ENCODE assay signal across 9 cellular contexts in the genomic region with DNA sequence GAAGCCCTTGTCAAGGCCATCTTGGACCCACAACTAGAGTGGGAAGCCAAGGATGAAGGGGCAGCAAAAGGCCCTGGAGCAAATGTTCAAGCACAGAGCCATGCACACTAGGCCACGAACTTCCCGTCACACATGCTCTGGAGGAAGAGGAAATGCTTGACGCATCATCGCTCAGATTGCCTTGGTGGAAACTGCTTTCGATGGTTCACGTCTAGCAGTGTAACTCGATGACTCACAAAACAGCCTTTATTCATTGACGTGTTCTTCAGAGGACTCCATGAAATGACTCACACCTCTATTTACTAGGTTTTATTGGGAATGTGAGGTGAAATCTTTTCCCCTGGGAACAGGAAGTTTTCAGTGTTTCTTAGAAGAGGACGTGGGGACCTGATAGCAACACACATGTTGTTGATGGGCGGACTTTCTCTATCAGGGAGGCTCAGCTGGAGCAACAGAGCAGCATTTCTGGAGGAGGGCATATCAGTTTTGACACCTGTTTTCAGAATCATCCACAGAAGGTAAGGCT.
DNase-seq lines count a peak whose midpoint lies in the region; ATAC-seq, FAIRE-seq and TF ChIP-seq lines count a peak whose summit lies in the region.
"Had no signal": no experiment of that assay in that cellular context is flagged by ENCODE, and none has a peak within 500 bp of the region (broad histone marks: within the 10 kb centered on the region; RNA-seq: fewer than 3 reads in every experiment).

No MANE protein-coding gene starts in this region.

- 67% methylated on average over 10 of the region's 10 CpGs for WGBS in liver

- peaks cover 8% of the 10 kb centered on the region for H3K9me2 ChIP-seq in GM23338 (ENCODE audit: insufficient read depth)

- H3K36me3 Mint-ChIP-seq in mesothelial cell of epicardium (no peaks in the 10 kb centered on the region), GM23338 (ENCODE audit: low read depth) (no peaks in the 10 kb centered on the region)

- TF ChIP-seq RAD21 in liver (IDR thresholded peaks at IDR 0.05) = peak in 1 of 2 donors; percentile 5

- H3K4me2 ChIP-seq in GM23338 = no peak overlapping the region

- H3K4me1 ChIP-seq in adipocyte (ENCODE audit: control insufficient read depth, insufficient read depth, low read length) (no peaks in the 10 kb centered on the region), liver (ENCODE audit: control insufficient read depth in 4 of 4, insufficient read depth in 4 of 4, low read length in 3 of 4) (no peaks in the 10 kb centered on the region), kidney (ENCODE audit: control insufficient read depth in 1 of 2, insufficient read depth in 1 of 2, low read depth in 1 of 2, low read length in 2 of 2) (no peaks in the 10 kb centered on the region), GM23338 (ENCODE audit: insufficient read depth) (no peaks in the 10 kb centered on the region)
- H3K4me1 ChIP-seq: ascending aorta had no signal

- no peaks in the 10 kb centered on the region for H3K79me2 ChIP-seq in GM23338 (replicated peaks; ENCODE audit: insufficient read depth)

- TF ChIP-seq CTCF in liver (IDR thresholded peaks at IDR 0.05; ENCODE audit: low read depth, low read length, missing input control) (no peak), kidney (IDR thresholded peaks at IDR 0.05; ENCODE audit: borderline replicate concordance, extremely low read depth, insufficient read depth) (no peak), mesothelial cell of epicardium (IDR thresholded peaks at IDR 0.05; ENCODE audit: unreplicated experiment) (no peak), GM23338 (conservative IDR thresholded peaks at IDR 0.05; ENCODE audit: low read depth in 2 of 2) (no peak)

- peaks cover 10% of the 10 kb centered on the region for H3K27me3 Mint-ChIP-seq in mesothelial cell of epicardium (ENCODE audit: low read depth)
- H3K27me3 Mint-ChIP-seq in GM23338 (ENCODE audit: insufficient read depth, low read depth, poor library complexity) = peaks cover 9% of the 10 kb centered on the region

- H3K4me1 Mint-ChIP-seq in mesothelial cell of epicardium (peaks cover 3% of the 10 kb centered on the region), GM23338 (peaks cover 18% of the 10 kb centered on the region)

- DNase-seq in AML-193 (lab: John Stamatoyannopoulos, UW) (peak; percentile 38 to 49), HPDE6-E6E7 (ENCODE audit: extremely low spot score) (peak; percentile 5), adipocyte (ENCODE audit: low read depth) (peak; percentile 58), kidney (no peak), mesothelial cell of epicardium (ENCODE audit: low spot score in 2 of 2, unreplicated experiment in 2 of 2) (no peak), hippocampal formation (lab: John Stamatoyannopoulos, UW) (no peak), GM23338 (ENCODE audit: low spot score) (no peak)

- H3K27ac ChIP-seq in liver (ENCODE audit: low read depth in 1 of 2, low read length in 2 of 2) (no peak overlapping the region), kidney (ENCODE audit: low read depth in 2 of 2, low read length in 2 of 2) (no peak overlapping the region), GM23338 (ENCODE audit: low read depth) (no peak overlapping the region)
- H3K27ac ChIP-seq: ascending aorta had no signal

- intact Hi-C loops in kidney (cut with DNase I) = no loop called here

- H3K4me3 ChIP-seq in adipocyte (ENCODE audit: low read length) (no peak overlapping the region), liver (ENCODE audit: low read depth in 1 of 3, low read length in 3 of 3) (no peak overlapping the region), kidney (ENCODE audit: low read length in 2 of 2) (no peak overlapping the region), GM23338 (no peak overlapping the region)
- H3K4me3 ChIP-seq: ascending aorta had no signal

- H3K9me3 Mint-ChIP-seq in mesothelial cell of epicardium = no peaks in the 10 kb centered on the region
- H3K9me3 Mint-ChIP-seq in GM23338 = no peaks in the 10 kb centered on the region

- no peak overlapping the region for H3K4me3 Mint-ChIP-seq in mesothelial cell of epicardium
- H3K4me3 Mint-ChIP-seq in GM23338 = no peak overlapping the region

- H3K9ac ChIP-seq in adipocyte (ENCODE audit: low read length) (no peak overlapping the region), liver (ENCODE audit: low read depth in 1 of 2, low read length in 2 of 2) (no peak overlapping the region), kidney (ENCODE audit: low read length in 2 of 2) (no peak overlapping the region)

- H3K27me3 ChIP-seq in adipocyte (replicated peaks; ENCODE audit: control insufficient read depth, insufficient read depth, low read length) (peaks cover 12% of the 10 kb centered on the region), liver (ENCODE audit: control insufficient read depth in 4 of 4, insufficient read depth in 4 of 4, low read length in 3 of 4) (peaks cover 0 to 2% (median 0%) of the 10 kb centered on the region in 4 donors), GM23338 (ENCODE audit: insufficient read depth) (no peaks in the 10 kb centered on the region)
- H3K27me3 ChIP-seq: ascending aorta had no signal

- H3F3A ChIP-seq in GM23338 (replicated peaks; ENCODE audit: low read depth) = no peaks in the 10 kb centered on the region

- H3K9me3 ChIP-seq in adipocyte (ENCODE audit: control insufficient read depth, low read length) (no peaks in the 10 kb centered on the region), liver (ENCODE audit: control insufficient read depth in 4 of 4, low read length in 3 of 4) (no peaks in the 10 kb centered on the region), kidney (ENCODE audit: control insufficient read depth in 1 of 2, low read length in 2 of 2) (no peaks in the 10 kb centered on the region)
- H3K9me3 ChIP-seq: ascending aorta had no signal

- H3K27ac Mint-ChIP-seq in mesothelial cell of epicardium = no peak overlapping the region
- H3K27ac Mint-ChIP-seq in GM23338 = no peak overlapping the region

- H3K36me3 ChIP-seq in adipocyte (ENCODE audit: control insufficient read depth, insufficient read depth, low read length, severe bottlenecking) (no peaks in the 10 kb centered on the region), liver (ENCODE audit: control insufficient read depth in 4 of 4, insufficient read depth in 3 of 4, low read depth in 1 of 4, low read length in 3 of 4) (no peaks in the 10 kb centered on the region), kidney (ENCODE audit: control insufficient read depth in 1 of 2, insufficient read depth in 2 of 2, low read length in 2 of 2) (no peaks in the 10 kb centered on the region), GM23338 (ENCODE audit: insufficient read depth) (no peaks in the 10 kb centered on the region)
- H3K36me3 ChIP-seq: ascending aorta had no signal

- no peaks in the 10 kb centered on the region for H4K20me1 ChIP-seq in GM23338 (replicated peaks; ENCODE audit: insufficient read depth)

- no peak overlapping the region for H2AFZ ChIP-seq in GM23338

- no peak for ATAC-seq in GM23338

- FAIRE-seq in kidney (lab: Jason Lieb, UNC) = no peak

TF ChIP-seq in liver, 16 proteins besides CTCF, POLR2A, EP300 and RAD21 (continues in another document):
- no peak for TF ChIP-seq YY1 (IDR thresholded peaks at IDR 0.05)
- TF ChIP-seq MAX (IDR thresholded peaks at IDR 0.05) = peak; percentile 15
- no peak for TF ChIP-seq NR2F2 (IDR thresholded peaks at IDR 0.05)
- TF ChIP-seq SP1 (IDR thresholded peaks at IDR 0.05) = no peak
- TF ChIP-seq, protein P1, sequence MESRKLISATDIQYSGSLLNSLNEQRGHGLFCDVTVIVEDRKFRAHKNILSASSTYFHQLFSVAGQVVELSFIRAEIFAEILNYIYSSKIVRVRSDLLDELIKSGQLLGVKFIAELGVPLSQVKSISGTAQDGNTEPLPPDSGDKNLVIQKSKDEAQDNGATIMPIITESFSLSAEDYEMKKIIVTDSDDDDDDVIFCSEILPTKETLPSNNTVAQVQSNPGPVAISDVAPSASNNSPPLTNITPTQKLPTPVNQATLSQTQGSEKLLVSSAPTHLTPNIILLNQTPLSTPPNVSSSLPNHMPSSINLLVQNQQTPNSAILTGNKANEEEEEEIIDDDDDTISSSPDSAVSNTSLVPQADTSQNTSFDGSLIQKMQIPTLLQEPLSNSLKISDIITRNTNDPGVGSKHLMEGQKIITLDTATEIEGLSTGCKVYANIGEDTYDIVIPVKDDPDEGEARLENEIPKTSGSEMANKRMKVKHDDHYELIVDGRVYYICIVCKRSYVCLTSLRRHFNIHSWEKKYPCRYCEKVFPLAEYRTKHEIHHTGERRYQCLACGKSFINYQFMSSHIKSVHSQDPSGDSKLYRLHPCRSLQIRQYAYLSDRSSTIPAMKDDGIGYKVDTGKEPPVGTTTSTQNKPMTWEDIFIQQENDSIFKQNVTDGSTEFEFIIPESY (IDR thresholded peaks at IDR 0.05) = no peak
- TF ChIP-seq JUND (IDR thresholded peaks at IDR 0.05) = peak; percentile 14 to 69

TF ChIP-seq in GM23338, 12 proteins besides CTCF, POLR2A, EP300 and RAD21 (continues in another document):
- TF ChIP-seq JUNB (IDR thresholded peaks at IDR 0.05; ENCODE audit: unreplicated experiment) (no peak), ZNF331 (CRISPR knock-in tag; IDR thresholded peaks at IDR 0.05; ENCODE audit: low read depth) (no peak), POLR2AphosphoS5 (IDR thresholded peaks at IDR 0.05; ENCODE audit: low read depth) (no peak), EZH2phosphoT487 (IDR thresholded peaks at IDR 0.05; ENCODE audit: unreplicated experiment) (no peak), REST (IDR thresholded peaks at IDR 0.05; ENCODE audit: unreplicated experiment) (no peak)

Comparison
In these comparisons a context has a peak if more than half of its experiments do, and no peak if none do; other contexts are left out.
1. DNase-seq: peak in AML-193 (2 of 2), HPDE6-E6E7 (single experiment) and adipocyte (single experiment); none in kidney (single experiment), mesothelial cell of epicardium (0 of 2), hippocampal formation (0 of 2) and GM23338 (single experiment).